Comparison of ENCODE assay signal across 23 cellular contexts in the genomic region with DNA sequence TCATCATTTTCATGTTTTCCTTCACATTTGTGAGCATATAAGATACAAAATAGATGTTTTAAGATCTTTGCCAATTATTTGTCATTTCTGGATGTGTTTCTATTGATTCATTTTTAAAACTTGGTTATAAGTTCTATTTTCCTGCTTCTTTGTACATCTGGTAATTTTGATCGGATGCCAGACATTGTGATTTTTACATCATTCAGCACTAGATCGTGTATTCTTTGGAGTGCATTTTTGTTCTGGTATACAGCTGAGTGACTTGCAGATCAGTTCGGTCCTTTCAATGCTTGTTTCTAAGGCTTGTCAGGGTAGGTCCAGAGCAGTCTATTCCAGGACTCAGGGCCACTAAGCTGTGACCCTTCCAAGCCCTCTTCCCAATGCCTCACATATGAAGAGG.
DNase-seq lines count a peak whose midpoint lies in the region; FAIRE-seq and TF ChIP-seq lines count a peak whose summit lies in the region.
"Had no signal": no experiment of that assay in that cellular context is flagged by ENCODE, and none has a peak within 500 bp of the region (broad histone marks: within the 10 kb centered on the region; RNA-seq: fewer than 3 reads in every experiment).

No MANE protein-coding gene starts in this region.

- no peak for TF ChIP-seq CTCF in endothelial cell of umbilical vein (IDR thresholded peaks at IDR 0.05; ENCODE audit: extremely low read depth in 1 of 2, insufficient read depth in 1 of 2, low read depth in 1 of 2, low read length in 2 of 2)
- no peak for TF ChIP-seq CTCF in nephron (IDR thresholded peaks at IDR 0.05; ENCODE audit: unreplicated experiment in 3 of 3)

- no peak overlapping the region for H3K4me3 Mint-ChIP-seq in nephron

- intact Hi-C loops in endothelial cell of umbilical vein (cut with micrococcal nuclease) = loop anchor here (5.0 kb wide), 1 partner anchor 196 kb away; a partner anchor contains a TSS

- H3K36me3 ChIP-seq in endothelial cell of umbilical vein (ENCODE audit: control insufficient read depth in 2 of 2, extremely low read depth in 1 of 2, insufficient read depth in 2 of 2, low read length in 2 of 2) = no peaks in the 10 kb centered on the region

- H3K4me1 ChIP-seq in endothelial cell of umbilical vein (ENCODE audit: control insufficient read depth, extremely low read depth, insufficient read depth, low read length) = peaks cover 23% of the 10 kb centered on the region

- H3K9ac ChIP-seq in endothelial cell of umbilical vein (replicated peaks; ENCODE audit: extremely low read depth, insufficient read depth, low read length) = no peak overlapping the region
- H3K9ac ChIP-seq: BLaER1, GM23248 had no signal

- TF ChIP-seq POLR2A in endothelial cell of umbilical vein (IDR thresholded peaks at IDR 0.05; ENCODE audit: low read depth, low read length) = no peak

- H3K27ac Mint-ChIP-seq in nephron = peak overlapping the region in 2 of 3 experiments; percentile 38 to 59

- H4K20me1 ChIP-seq in endothelial cell of umbilical vein (replicated peaks; ENCODE audit: control insufficient read depth, extremely low read depth, insufficient read depth, low read length) = no peaks in the 10 kb centered on the region

- peaks cover 6% of the 10 kb centered on the region for H3K79me2 ChIP-seq in endothelial cell of umbilical vein (ENCODE audit: control insufficient read depth, insufficient read depth, low read length)

- dilution Hi-C loops in endothelial cell of umbilical vein (cut with MboI; ENCODE audit: extremely low pct_ligation_motif_present, low sequenced_read_pairs) = no loop called here

- CTCF ChIA-PET in endothelial cell of umbilical vein (lab: Charles Lee) = interaction anchor here (1.1 to 1.2 kb wide), 2 partner anchors 13 to 22 kb away, joined by 3 read pairs; no protein-coding TSS in a partner anchor

- no peaks in the 10 kb centered on the region for H3K9me3 ChIP-seq in endothelial cell of umbilical vein (replicated peaks; ENCODE audit: control insufficient read depth, insufficient read depth, low read length)
- H3K9me3 ChIP-seq: BLaER1 had no signal

- H3K27me3 Mint-ChIP-seq in nephron (ENCODE audit: low read depth) = no peaks in the 10 kb centered on the region
- H3K27me3 Mint-ChIP-seq: CD4-positive, alpha-beta memory T cell had no signal

- no peak overlapping the region for H2AFZ ChIP-seq in endothelial cell of umbilical vein (ENCODE audit: low read depth, low read length)
- H2AFZ ChIP-seq: GM23248 had no signal

- H3K36me3 Mint-ChIP-seq in nephron (ENCODE audit: low read depth) = peaks cover 22% of the 10 kb centered on the region

- peaks cover 36% of the 10 kb centered on the region for H3K4me1 Mint-ChIP-seq in nephron

- peak; percentile 24 for DNase-seq in Ammon's horn (ENCODE audit: low spot score)
- no peak for DNase-seq in GM19239 (ENCODE audit: insufficient read length, low spot score)
- peak; percentile 64 for DNase-seq in endothelial cell of umbilical vein (ENCODE audit: low read depth, low spot score)
- no peak for DNase-seq in T-helper 2 cell
- DNase-seq in urothelium cell line (ENCODE audit: low spot score) = no peak
- DNase-seq in NCI-H446 (lab: John Stamatoyannopoulos, UW) = no peak
- DNase-seq: CD4-positive, alpha-beta memory T cell; DMS153; GM23248; HCEC 1CT; KBM-7; NCI-H1092; NCI-H1436; NCI-H187 treated with DMSO at 0.1 percent for 48 hours; NCI-H2107; NCI-H510A; SHP77 treated with DMSO at 0.1 percent for 48 hours had no signal

- no peaks in the 10 kb centered on the region for H3K9me1 ChIP-seq in endothelial cell of umbilical vein (replicated peaks; ENCODE audit: control insufficient read depth, extremely low read depth, insufficient read depth, low read length)

- no peak overlapping the region for H3K27ac ChIP-seq in endothelial cell of umbilical vein (ENCODE audit: insufficient read depth, low read depth, low read length)
- H3K27ac ChIP-seq: BLaER1, GM23248, HL-60, RWPE1 had no signal

- no peak overlapping the region for H3K4me2 ChIP-seq in endothelial cell of umbilical vein (ENCODE audit: insufficient read depth, low read length)
- H3K4me2 ChIP-seq: BLaER1 had no signal

- BruUV-seq in endothelial cell of umbilical vein (replicated peaks; lab: Mats Ljungman, UMichigan) = no TSS peak

- no peaks in the 10 kb centered on the region for H3K27me3 ChIP-seq in endothelial cell of umbilical vein (ENCODE audit: control insufficient read depth in 2 of 2, insufficient read depth in 2 of 2, low read length in 2 of 2)
- H3K27me3 ChIP-seq: BLaER1 had no signal

- peak; percentile 58 for FAIRE-seq in GM19239 (lab: Jason Lieb, UNC)
- FAIRE-seq in endothelial cell of umbilical vein (lab: Jason Lieb, UNC) = no peak
- FAIRE-seq in urothelium cell line (lab: Jason Lieb, UNC) = no peak
- FAIRE-seq: GM12891, HepG2 had no signal

- no peak overlapping the region for H3K4me3 ChIP-seq in endothelial cell of umbilical vein (replicated peaks in 1 of 3; ENCODE audit: insufficient read depth in 1 of 3, low read depth in 1 of 3, low read length in 3 of 3)
- H3K4me3 ChIP-seq: BLaER1, GM23248 had no signal

- no peaks in the 10 kb centered on the region for H3K9me3 Mint-ChIP-seq in nephron
- H3K9me3 Mint-ChIP-seq: CD4-positive, alpha-beta memory T cell had no signal

- POLR2A ChIA-PET in endothelial cell of umbilical vein (lab: Charles Lee) = no interaction called here

TF ChIP-seq in endothelial cell of umbilical vein, 7 proteins besides CTCF, POLR2A, EP300 and RAD21:
- TF ChIP-seq JUN (IDR thresholded peaks at IDR 0.05; ENCODE audit: borderline replicate concordance, insufficient read depth, insufficient read length, low read depth) = no peak

Comparison
In these comparisons a context has a peak if more than half of its experiments do, and no peak if none do; other contexts are left out.
1. DNase-seq: peak in Ammon's horn (single experiment) and endothelial cell of umbilical vein (single experiment); none in GM19239 (single experiment), T-helper 2 cell (0 of 5), urothelium cell line (single experiment) and NCI-H446 (0 of 2).